Comparison of ENCODE assay signal across 31 cellular contexts in genomic region chr4:26622913-26623312, GRCh38. TPM values are rescaled to one million over a fixed set of nuclear protein-coding genes. Genes with fewer than 3 reads are reported as not detected.
DNase-seq lines count a peak whose midpoint lies in the region; ATAC-seq, FAIRE-seq and TF ChIP-seq lines count a peak whose summit lies in the region.
"Had no signal": no experiment of that assay in that cellular context is flagged by ENCODE, and none has a peak within 500 bp of the region (broad histone marks: within the 10 kb centered on the region; RNA-seq: fewer than 3 reads in every experiment).

No MANE protein-coding gene starts in this region.

- H3F3A ChIP-seq in MM.1S (ENCODE audit: insufficient read depth, low read length), result no peaks in the 10 kb centered on the region

- H3K4me2 ChIP-seq in astrocyte (ENCODE audit: low read length) (no peak overlapping the region), MM.1S (ENCODE audit: low read depth, low read length) (no peak overlapping the region)

- H3K79me2 ChIP-seq in astrocyte (ENCODE audit: insufficient read depth, low read length) (no peaks in the 10 kb centered on the region), MM.1S (ENCODE audit: low read length) (no peaks in the 10 kb centered on the region)

- no peaks in the 10 kb centered on the region for H3K4me1 Mint-ChIP-seq in activated CD8-positive, alpha-beta T cell treated with anti-CD3 and anti-CD28 coated beads for 36 hours (ENCODE audit: low read depth)
- H3K4me1 Mint-ChIP-seq in activated CD8-positive, alpha-beta T cell treated with anti-CD3 and anti-CD28 coated beads, Interleukin-2, amount 10 ng/mL, durations not matched to agents 7 days and 5 days (ENCODE audit: low read depth), result no peaks in the 10 kb centered on the region
- peaks cover 3% of the 10 kb centered on the region for H3K4me1 Mint-ChIP-seq in astrocyte (ENCODE audit: low read depth, unreplicated experiment)
- no peaks in the 10 kb centered on the region for H3K4me1 Mint-ChIP-seq in stimulated activated effector memory CD8-positive, alpha-beta T cell treated with anti-CD3 and anti-CD28 coated beads, Interleukin-12 subunit alpha, Interleukin-12 subunit beta, amount 100 ng/mL, for 72 hours
- H3K4me1 Mint-ChIP-seq: activated naive CD8-positive, alpha-beta T cell treated with anti-CD3 and anti-CD28 coated beads, Interleukin-2, amount 50 U/mL, for 24 hours had no signal

- CTCF ChIA-PET in activated CD8-positive, alpha-beta T cell treated with anti-CD3 and anti-CD28 coated beads for 36 hours (lab: Charles Lee), result no interaction called here
- CTCF ChIA-PET in activated CD8-positive, alpha-beta T cell treated with anti-CD3 and anti-CD28 coated beads, Interleukin-2, amount 10 ng/mL, durations not matched to agents 7 days and 5 days (lab: Charles Lee), result no interaction called here

- no peaks in the 10 kb centered on the region for H3K9me2 ChIP-seq in MM.1S (replicated peaks; ENCODE audit: insufficient read depth, low read length)

- H3K36me3 Mint-ChIP-seq in activated CD8-positive, alpha-beta T cell treated with anti-CD3 and anti-CD28 coated beads for 36 hours (ENCODE audit: low read depth), result peaks cover 4% of the 10 kb centered on the region
- no peaks in the 10 kb centered on the region for H3K36me3 Mint-ChIP-seq in activated CD8-positive, alpha-beta T cell treated with anti-CD3 and anti-CD28 coated beads, Interleukin-2, amount 10 ng/mL, durations not matched to agents 7 days and 5 days (ENCODE audit: low read depth)
- peaks cover 2% of the 10 kb centered on the region for H3K36me3 Mint-ChIP-seq in astrocyte (ENCODE audit: low read depth, unreplicated experiment)
- peaks cover 5% of the 10 kb centered on the region for H3K36me3 Mint-ChIP-seq in stimulated activated effector memory CD8-positive, alpha-beta T cell treated with anti-CD3 and anti-CD28 coated beads, Interleukin-12 subunit alpha, Interleukin-12 subunit beta, amount 100 ng/mL, for 72 hours

- intact Hi-C loops in activated CD8-positive, alpha-beta T cell treated with anti-CD3 and anti-CD28 coated beads for 36 hours (cut with micrococcal nuclease), result no loop called here
- intact Hi-C loops in Right ventricle myocardium superior (cut with DNase I), result no loop called here

- H3K4me3 Mint-ChIP-seq in activated CD8-positive, alpha-beta T cell treated with anti-CD3 and anti-CD28 coated beads for 36 hours, result no peak overlapping the region
- no peak overlapping the region for H3K4me3 Mint-ChIP-seq in activated CD8-positive, alpha-beta T cell treated with anti-CD3 and anti-CD28 coated beads, Interleukin-2, amount 10 ng/mL, durations not matched to agents 7 days and 5 days
- H3K4me3 Mint-ChIP-seq in astrocyte (ENCODE audit: unreplicated experiment), result no peak overlapping the region
- no peak overlapping the region for H3K4me3 Mint-ChIP-seq in stimulated activated effector memory CD8-positive, alpha-beta T cell treated with anti-CD3 and anti-CD28 coated beads, Interleukin-12 subunit alpha, Interleukin-12 subunit beta, amount 100 ng/mL, for 72 hours
- H3K4me3 Mint-ChIP-seq: activated B cell treated with CpG ODN at 0.5 μM for 24 hours; activated naive CD8-positive, alpha-beta T cell treated with anti-CD3 and anti-CD28 coated beads, Interleukin-2, amount 50 U/mL, for 24 hours; effector memory CD8-positive, alpha-beta T cell; immature natural killer cell; neural crest cell had no signal

- H3K4me3 ChIP-seq in astrocyte (ENCODE audit: insufficient read depth, low read depth, low read length) (no peak overlapping the region), MM.1S (ENCODE audit: low read length) (no peak overlapping the region)
- H3K4me3 ChIP-seq: ovary, skin epidermis, suprapubic skin, upper lobe of left lung had no signal

- no peak for FAIRE-seq in astrocyte (lab: Jason Lieb, UNC)

- no peaks in the 10 kb centered on the region for H3K9me3 Mint-ChIP-seq in activated CD8-positive, alpha-beta T cell treated with anti-CD3 and anti-CD28 coated beads for 36 hours
- no peaks in the 10 kb centered on the region for H3K9me3 Mint-ChIP-seq in activated CD8-positive, alpha-beta T cell treated with anti-CD3 and anti-CD28 coated beads, Interleukin-2, amount 10 ng/mL, durations not matched to agents 7 days and 5 days (ENCODE audit: insufficient read depth)
- no peaks in the 10 kb centered on the region for H3K9me3 Mint-ChIP-seq in astrocyte (ENCODE audit: unreplicated experiment)
- H3K9me3 Mint-ChIP-seq in stimulated activated effector memory CD8-positive, alpha-beta T cell treated with anti-CD3 and anti-CD28 coated beads, Interleukin-12 subunit alpha, Interleukin-12 subunit beta, amount 100 ng/mL, for 72 hours, result no peaks in the 10 kb centered on the region
- H3K9me3 Mint-ChIP-seq: activated B cell treated with CpG ODN at 0.5 μM for 24 hours; activated naive CD8-positive, alpha-beta T cell treated with anti-CD3 and anti-CD28 coated beads, Interleukin-2, amount 50 U/mL, for 24 hours; effector memory CD8-positive, alpha-beta T cell; immature natural killer cell; neural crest cell had no signal

- H3K9me3 ChIP-seq in astrocyte (ENCODE audit: insufficient read depth, low read depth, low read length), result no peaks in the 10 kb centered on the region
- H3K9me3 ChIP-seq in MM.1S (replicated peaks; ENCODE audit: insufficient read depth, low read length), result no peaks in the 10 kb centered on the region
- H3K9me3 ChIP-seq: ovary, suprapubic skin, upper lobe of left lung had no signal

- H3K27me3 ChIP-seq in astrocyte (ENCODE audit: insufficient read depth, low read length) (no peaks in the 10 kb centered on the region), MM.1S (replicated peaks; ENCODE audit: insufficient read depth, low read length) (no peaks in the 10 kb centered on the region)
- H3K27me3 ChIP-seq: ovary, suprapubic skin, upper lobe of left lung had no signal

- H3K27ac Mint-ChIP-seq in activated CD8-positive, alpha-beta T cell treated with anti-CD3 and anti-CD28 coated beads for 36 hours, result peak overlapping the region; percentile 25
- H3K27ac Mint-ChIP-seq in activated CD8-positive, alpha-beta T cell treated with anti-CD3 and anti-CD28 coated beads, Interleukin-2, amount 10 ng/mL, durations not matched to agents 7 days and 5 days, result no peak overlapping the region
- peak overlapping the region; percentile 37 for H3K27ac Mint-ChIP-seq in astrocyte (ENCODE audit: unreplicated experiment)
- H3K27ac Mint-ChIP-seq in stimulated activated effector memory CD8-positive, alpha-beta T cell treated with anti-CD3 and anti-CD28 coated beads, Interleukin-12 subunit alpha, Interleukin-12 subunit beta, amount 100 ng/mL, for 72 hours, result peak overlapping the region; percentile 11
- H3K27ac Mint-ChIP-seq: activated B cell treated with CpG ODN at 0.5 μM for 24 hours; activated naive CD8-positive, alpha-beta T cell treated with anti-CD3 and anti-CD28 coated beads, Interleukin-2, amount 50 U/mL, for 24 hours had no signal

- no peak overlapping the region for H3K9ac ChIP-seq in astrocyte (ENCODE audit: low read length)
- no peak overlapping the region for H3K9ac ChIP-seq in MM.1S (ENCODE audit: low read length)

- no peak for ATAC-seq in activated CD8-positive, alpha-beta T cell treated with anti-CD3 and anti-CD28 coated beads for 36 hours
- no peak for ATAC-seq in activated CD8-positive, alpha-beta T cell treated with anti-CD3 and anti-CD28 coated beads, Interleukin-2, amount 10 ng/mL, durations not matched to agents 7 days and 5 days
- no peak for ATAC-seq in stimulated activated effector memory CD8-positive, alpha-beta T cell treated with anti-CD3 and anti-CD28 coated beads, Interleukin-12 subunit alpha, Interleukin-12 subunit beta, amount 100 ng/mL, for 72 hours
- no peak for ATAC-seq in Right ventricle myocardium superior (ENCODE audit: poor library complexity)
- ATAC-seq: activated naive CD8-positive, alpha-beta T cell treated with anti-CD3 and anti-CD28 coated beads, Interleukin-2, amount 50 U/mL, for 24 hours; effector memory CD8-positive, alpha-beta T cell; left colon had no signal

- H3K27me3 Mint-ChIP-seq in activated CD8-positive, alpha-beta T cell treated with anti-CD3 and anti-CD28 coated beads for 36 hours, result no peaks in the 10 kb centered on the region
- H3K27me3 Mint-ChIP-seq in activated CD8-positive, alpha-beta T cell treated with anti-CD3 and anti-CD28 coated beads, Interleukin-2, amount 10 ng/mL, durations not matched to agents 7 days and 5 days (ENCODE audit: low read depth), result no peaks in the 10 kb centered on the region
- H3K27me3 Mint-ChIP-seq in astrocyte (ENCODE audit: low read depth, unreplicated experiment), result no peaks in the 10 kb centered on the region
- H3K27me3 Mint-ChIP-seq: activated B cell treated with CpG ODN at 0.5 μM for 24 hours; activated naive CD8-positive, alpha-beta T cell treated with anti-CD3 and anti-CD28 coated beads, Interleukin-2, amount 50 U/mL, for 24 hours; effector memory CD8-positive, alpha-beta T cell had no signal

- no peak for TF ChIP-seq CTCF in activated CD8-positive, alpha-beta T cell treated with anti-CD3 and anti-CD28 coated beads for 36 hours (IDR thresholded peaks at IDR 0.05)
- no peak for TF ChIP-seq CTCF in astrocyte (IDR thresholded peaks at IDR 0.05; ENCODE audit: insufficient read depth, low read depth, low read length)
- no peak for TF ChIP-seq CTCF in MM.1S (IDR thresholded peaks at IDR 0.05; ENCODE audit: low read length)

- POLR2A ChIA-PET in activated CD8-positive, alpha-beta T cell treated with anti-CD3 and anti-CD28 coated beads for 36 hours (lab: Charles Lee), result no interaction called here
- POLR2A ChIA-PET in activated CD8-positive, alpha-beta T cell treated with anti-CD3 and anti-CD28 coated beads, Interleukin-2, amount 10 ng/mL, durations not matched to agents 7 days and 5 days (lab: Charles Lee), result no interaction called here

- DNase-seq in activated CD8-positive, alpha-beta T cell treated with anti-CD3 and anti-CD28 coated beads for 36 hours, result no peak
- no peak for DNase-seq in activated CD8-positive, alpha-beta T cell treated with anti-CD3 and anti-CD28 coated beads, Interleukin-2, amount 10 ng/mL, durations not matched to agents 7 days and 5 days
- DNase-seq in MV-4-11 (lab: John Stamatoyannopoulos, UW) (peak; percentile 16), astrocyte (ENCODE audit: low read depth) (no peak), MM.1S (no peak), Right ventricle myocardium superior (no peak), NCI-H187 (lab: John Stamatoyannopoulos, UW) (no peak)
- no peak for DNase-seq in stimulated activated effector memory CD8-positive, alpha-beta T cell treated with anti-CD3 and anti-CD28 coated beads, Interleukin-12 subunit alpha, Interleukin-12 subunit beta, amount 100 ng/mL, for 72 hours (ENCODE audit: low spot score in 2 of 2)
- DNase-seq: 8988T; activated B cell treated with CpG ODN at 0.5 μM for 24 hours; activated naive CD4-positive, alpha-beta T cell; activated naive CD8-positive, alpha-beta T cell treated with anti-CD3 and anti-CD28 coated beads, Interleukin-2, amount 50 U/mL, for 24 hours; Calu3; caudate nucleus; DMS79 treated with DMSO at 0.1 percent for 48 hours; effector memory CD8-positive, alpha-beta T cell; GF-D8; immature natural killer cell; left colon; mesendoderm; NCI-H1092 treated with DMSO at 0.1 percent for 48 hours; NCI-H1694 treated with DMSO at 0.1 percent for 48 hours; NCI-H2171; NCI-H82; ovary; retina; stimulated activated naive CD4-positive, alpha-beta T cell treated with Interleukin-2 at 50 U/mL for 16 hours; upper lobe of left lung had no signal

- no peaks in the 10 kb centered on the region for H4K20me1 ChIP-seq in astrocyte (ENCODE audit: insufficient read depth, low read length)
- no peaks in the 10 kb centered on the region for H4K20me1 ChIP-seq in MM.1S (ENCODE audit: insufficient read depth, low read length)

- H3K4me1 ChIP-seq in astrocyte (ENCODE audit: insufficient read depth, low read length), result no peaks in the 10 kb centered on the region
- H3K4me1 ChIP-seq in MM.1S (ENCODE audit: low read length), result no peaks in the 10 kb centered on the region

- H3K27ac ChIP-seq in astrocyte (ENCODE audit: low read depth, low read length), result no peak overlapping the region
- H3K27ac ChIP-seq in MM.1S (ENCODE audit: low read length), result no peak overlapping the region
- H3K27ac ChIP-seq: ovary, suprapubic skin, upper lobe of left lung had no signal

- H3K36me3 ChIP-seq in astrocyte (ENCODE audit: insufficient read depth, low read length) (peaks cover 3% of the 10 kb centered on the region), MM.1S (replicated peaks; ENCODE audit: insufficient read depth, low read length) (no peaks in the 10 kb centered on the region)
- H3K36me3 ChIP-seq: ovary, suprapubic skin, upper lobe of left lung had no signal

- H2AFZ ChIP-seq in astrocyte (ENCODE audit: low read depth, low read length) (no peak overlapping the region), MM.1S (ENCODE audit: low read length) (no peak overlapping the region)

RNA-seq across cellular contexts. Expression of gene TBC1D19, which starts 39.0 kb away (rescaled TPM):
- 1 to 10 TPM; 4.0 to 4.5 TPM for total RNA-seq in activated CD8-positive, alpha-beta T cell treated with anti-CD3 and anti-CD28 coated beads for 36 hours
- total RNA-seq in activated CD8-positive, alpha-beta T cell treated with anti-CD3 and anti-CD28 coated beads, Interleukin-2, amount 10 ng/mL, durations not matched to agents 7 days and 5 days, result 1 to 10 TPM; 4.7 to 5.7 TPM
- total RNA-seq in astrocyte (10.5 and 12.6 TPM in 2 replicates), Right ventricle myocardium superior (7.7 TPM)
